ENCODE assay signal across 1 cellular context in the genomic region with DNA sequence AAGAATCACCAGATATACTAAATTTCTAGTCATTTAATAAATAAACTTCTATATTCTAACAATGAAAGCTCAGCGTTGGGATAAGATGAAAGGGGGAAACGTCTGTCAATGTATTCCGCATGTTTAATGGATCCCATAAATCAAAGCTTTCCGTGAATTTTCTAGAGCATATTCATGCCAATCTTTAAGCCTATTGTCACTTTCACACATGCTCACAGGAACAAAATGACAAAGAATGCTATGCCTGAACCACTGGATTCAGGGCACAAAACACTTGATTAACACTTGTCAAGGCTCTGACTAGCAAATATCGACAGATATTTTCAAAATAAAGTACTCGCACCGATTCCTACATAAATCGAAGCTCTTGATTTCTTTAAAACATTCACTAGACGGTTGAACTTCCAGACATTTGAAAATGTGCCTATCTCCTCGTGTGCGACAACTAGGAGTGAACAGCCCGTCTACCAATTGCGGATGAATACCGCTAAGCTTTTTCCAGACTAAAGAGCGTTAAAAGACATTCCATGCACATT.
TF ChIP-seq lines count a peak whose summit lies in the region.

No MANE protein-coding gene starts in this region.

TF ChIP-seq in GM23338, 12 proteins besides CTCF, POLR2A, EP300 and RAD21 (continued from another document):
- TF ChIP-seq, protein P1, sequence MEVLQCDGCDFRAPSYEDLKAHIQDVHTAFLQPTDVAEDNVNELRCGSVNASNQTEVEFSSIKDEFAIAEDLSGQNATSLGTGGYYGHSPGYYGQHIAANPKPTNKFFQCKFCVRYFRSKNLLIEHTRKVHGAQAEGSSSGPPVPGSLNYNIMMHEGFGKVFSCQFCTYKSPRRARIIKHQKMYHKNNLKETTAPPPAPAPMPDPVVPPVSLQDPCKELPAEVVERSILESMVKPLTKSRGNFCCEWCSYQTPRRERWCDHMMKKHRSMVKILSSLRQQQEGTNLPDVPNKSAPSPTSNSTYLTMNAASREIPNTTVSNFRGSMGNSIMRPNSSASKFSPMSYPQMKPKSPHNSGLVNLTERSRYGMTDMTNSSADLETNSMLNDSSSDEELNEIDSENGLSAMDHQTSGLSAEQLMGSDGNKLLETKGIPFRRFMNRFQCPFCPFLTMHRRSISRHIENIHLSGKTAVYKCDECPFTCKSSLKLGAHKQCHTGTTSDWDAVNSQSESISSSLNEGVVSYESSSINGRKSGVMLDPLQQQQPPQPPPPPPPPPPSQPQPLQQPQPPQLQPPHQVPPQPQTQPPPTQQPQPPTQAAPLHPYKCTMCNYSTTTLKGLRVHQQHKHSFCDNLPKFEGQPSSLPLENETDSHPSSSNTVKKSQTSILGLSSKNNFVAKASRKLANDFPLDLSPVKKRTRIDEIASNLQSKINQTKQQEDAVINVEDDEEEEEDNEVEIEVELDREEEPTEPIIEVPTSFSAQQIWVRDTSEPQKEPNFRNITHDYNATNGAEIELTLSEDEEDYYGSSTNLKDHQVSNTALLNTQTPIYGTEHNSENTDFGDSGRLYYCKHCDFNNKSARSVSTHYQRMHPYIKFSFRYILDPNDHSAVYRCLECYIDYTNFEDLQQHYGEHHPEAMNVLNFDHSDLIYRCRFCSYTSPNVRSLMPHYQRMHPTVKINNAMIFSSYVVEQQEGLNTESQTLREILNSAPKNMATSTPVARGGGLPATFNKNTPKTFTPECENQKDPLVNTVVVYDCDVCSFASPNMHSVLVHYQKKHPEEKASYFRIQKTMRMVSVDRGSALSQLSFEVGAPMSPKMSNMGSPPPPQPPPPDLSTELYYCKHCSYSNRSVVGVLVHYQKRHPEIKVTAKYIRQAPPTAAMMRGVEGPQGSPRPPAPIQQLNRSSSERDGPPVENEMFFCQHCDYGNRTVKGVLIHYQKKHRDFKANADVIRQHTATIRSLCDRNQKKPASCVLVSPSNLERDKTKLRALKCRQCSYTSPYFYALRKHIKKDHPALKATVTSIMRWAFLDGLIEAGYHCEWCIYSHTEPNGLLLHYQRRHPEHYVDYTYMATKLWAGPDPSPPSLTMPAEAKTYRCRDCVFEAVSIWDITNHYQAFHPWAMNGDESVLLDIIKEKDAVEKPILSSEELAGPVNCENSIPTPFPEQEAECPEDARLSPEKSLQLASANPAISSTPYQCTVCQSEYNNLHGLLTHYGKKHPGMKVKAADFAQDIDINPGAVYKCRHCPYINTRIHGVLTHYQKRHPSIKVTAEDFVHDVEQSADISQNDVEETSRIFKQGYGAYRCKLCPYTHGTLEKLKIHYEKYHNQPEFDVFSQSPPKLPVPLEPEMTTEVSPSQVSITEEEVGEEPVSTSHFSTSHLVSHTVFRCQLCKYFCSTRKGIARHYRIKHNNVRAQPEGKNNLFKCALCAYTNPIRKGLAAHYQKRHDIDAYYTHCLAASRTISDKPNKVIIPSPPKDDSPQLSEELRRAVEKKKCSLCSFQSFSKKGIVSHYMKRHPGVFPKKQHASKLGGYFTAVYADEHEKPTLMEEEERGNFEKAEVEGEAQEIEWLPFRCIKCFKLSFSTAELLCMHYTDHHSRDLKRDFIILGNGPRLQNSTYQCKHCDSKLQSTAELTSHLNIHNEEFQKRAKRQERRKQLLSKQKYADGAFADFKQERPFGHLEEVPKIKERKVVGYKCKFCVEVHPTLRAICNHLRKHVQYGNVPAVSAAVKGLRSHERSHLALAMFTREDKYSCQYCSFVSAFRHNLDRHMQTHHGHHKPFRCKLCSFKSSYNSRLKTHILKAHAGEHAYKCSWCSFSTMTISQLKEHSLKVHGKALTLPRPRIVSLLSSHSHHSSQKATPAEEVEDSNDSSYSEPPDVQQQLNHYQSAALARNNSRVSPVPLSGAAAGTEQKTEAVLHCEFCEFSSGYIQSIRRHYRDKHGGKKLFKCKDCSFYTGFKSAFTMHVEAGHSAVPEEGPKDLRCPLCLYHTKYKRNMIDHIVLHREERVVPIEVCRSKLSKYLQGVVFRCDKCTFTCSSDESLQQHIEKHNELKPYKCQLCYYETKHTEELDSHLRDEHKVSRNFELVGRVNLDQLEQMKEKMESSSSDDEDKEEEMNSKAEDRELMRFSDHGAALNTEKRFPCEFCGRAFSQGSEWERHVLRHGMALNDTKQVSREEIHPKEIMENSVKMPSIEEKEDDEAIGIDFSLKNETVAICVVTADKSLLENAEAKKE (CRISPR knock-in tag; IDR thresholded peaks at IDR 0.05) = no peak
- TF ChIP-seq ZNF114 (CRISPR knock-in tag; IDR thresholded peaks at IDR 0.05) = no peak
- TF ChIP-seq, protein P2, sequence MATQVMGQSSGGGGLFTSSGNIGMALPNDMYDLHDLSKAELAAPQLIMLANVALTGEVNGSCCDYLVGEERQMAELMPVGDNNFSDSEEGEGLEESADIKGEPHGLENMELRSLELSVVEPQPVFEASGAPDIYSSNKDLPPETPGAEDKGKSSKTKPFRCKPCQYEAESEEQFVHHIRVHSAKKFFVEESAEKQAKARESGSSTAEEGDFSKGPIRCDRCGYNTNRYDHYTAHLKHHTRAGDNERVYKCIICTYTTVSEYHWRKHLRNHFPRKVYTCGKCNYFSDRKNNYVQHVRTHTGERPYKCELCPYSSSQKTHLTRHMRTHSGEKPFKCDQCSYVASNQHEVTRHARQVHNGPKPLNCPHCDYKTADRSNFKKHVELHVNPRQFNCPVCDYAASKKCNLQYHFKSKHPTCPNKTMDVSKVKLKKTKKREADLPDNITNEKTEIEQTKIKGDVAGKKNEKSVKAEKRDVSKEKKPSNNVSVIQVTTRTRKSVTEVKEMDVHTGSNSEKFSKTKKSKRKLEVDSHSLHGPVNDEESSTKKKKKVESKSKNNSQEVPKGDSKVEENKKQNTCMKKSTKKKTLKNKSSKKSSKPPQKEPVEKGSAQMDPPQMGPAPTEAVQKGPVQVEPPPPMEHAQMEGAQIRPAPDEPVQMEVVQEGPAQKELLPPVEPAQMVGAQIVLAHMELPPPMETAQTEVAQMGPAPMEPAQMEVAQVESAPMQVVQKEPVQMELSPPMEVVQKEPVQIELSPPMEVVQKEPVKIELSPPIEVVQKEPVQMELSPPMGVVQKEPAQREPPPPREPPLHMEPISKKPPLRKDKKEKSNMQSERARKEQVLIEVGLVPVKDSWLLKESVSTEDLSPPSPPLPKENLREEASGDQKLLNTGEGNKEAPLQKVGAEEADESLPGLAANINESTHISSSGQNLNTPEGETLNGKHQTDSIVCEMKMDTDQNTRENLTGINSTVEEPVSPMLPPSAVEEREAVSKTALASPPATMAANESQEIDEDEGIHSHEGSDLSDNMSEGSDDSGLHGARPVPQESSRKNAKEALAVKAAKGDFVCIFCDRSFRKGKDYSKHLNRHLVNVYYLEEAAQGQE (IDR thresholded peaks at IDR 0.05; ENCODE audit: unreplicated experiment) = no peak
- TF ChIP-seq, protein P3, sequence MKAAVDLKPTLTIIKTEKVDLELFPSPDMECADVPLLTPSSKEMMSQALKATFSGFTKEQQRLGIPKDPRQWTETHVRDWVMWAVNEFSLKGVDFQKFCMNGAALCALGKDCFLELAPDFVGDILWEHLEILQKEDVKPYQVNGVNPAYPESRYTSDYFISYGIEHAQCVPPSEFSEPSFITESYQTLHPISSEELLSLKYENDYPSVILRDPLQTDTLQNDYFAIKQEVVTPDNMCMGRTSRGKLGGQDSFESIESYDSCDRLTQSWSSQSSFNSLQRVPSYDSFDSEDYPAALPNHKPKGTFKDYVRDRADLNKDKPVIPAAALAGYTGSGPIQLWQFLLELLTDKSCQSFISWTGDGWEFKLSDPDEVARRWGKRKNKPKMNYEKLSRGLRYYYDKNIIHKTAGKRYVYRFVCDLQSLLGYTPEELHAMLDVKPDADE (IDR thresholded peaks at IDR 0.05) = no peak
- TF ChIP-seq POLR2AphosphoS5 (IDR thresholded peaks at IDR 0.05; ENCODE audit: low read depth) = no peak
- TF ChIP-seq EZH2phosphoT487 (IDR thresholded peaks at IDR 0.05; ENCODE audit: unreplicated experiment) = no peak
- no peak for TF ChIP-seq CREB1 (CRISPR knock-in tag; IDR thresholded peaks at IDR 0.05; ENCODE audit: low read depth)
- no peak for TF ChIP-seq JUNB (IDR thresholded peaks at IDR 0.05; ENCODE audit: unreplicated experiment)
- TF ChIP-seq ZNF331 (CRISPR knock-in tag; IDR thresholded peaks at IDR 0.05; ENCODE audit: low read depth) = no peak
- no peak for TF ChIP-seq EZH2 (IDR thresholded peaks at IDR 0.05; ENCODE audit: low read depth, unreplicated experiment)
- no peak for TF ChIP-seq STAT1 (IDR thresholded peaks at IDR 0.05; ENCODE audit: unreplicated experiment)
